Comparison of ENCODE assay signal across 8 cellular contexts in genomic region chr15:81002254-81003022, GRCh38. TPM values are rescaled to one million over a fixed set of nuclear protein-coding genes. Genes with fewer than 3 reads are reported as not detected.
DNase-seq lines count a peak whose midpoint lies in the region; ATAC-seq and TF ChIP-seq lines count a peak whose summit lies in the region.

No MANE protein-coding gene starts in this region.

- ATAC-seq in activated T-cell treated with anti-CD3 and anti-CD28 coated beads, Interleukin-2, amount 50 U/mL, for 4 hours, result no peak
- ATAC-seq in HG03378 (IDR thresholded peaks at IDR 0.05; ENCODE audit: unreplicated experiment) (no peak), GM21723 (IDR thresholded peaks at IDR 0.05; ENCODE audit: unreplicated experiment) (no peak)

- H3K36me3 Mint-ChIP-seq in activated T-cell treated with anti-CD3 and anti-CD28 coated beads, Interleukin-2, amount 50 U/mL, for 4 hours (ENCODE audit: insufficient read depth), result peaks cover 12% of the 10 kb centered on the region

- TF ChIP-seq POLR2A in testis (IDR thresholded peaks at IDR 0.05), result no peak

- H3K27me3 ChIP-seq in kidney epithelial cell (ENCODE audit: control insufficient read depth, insufficient read depth, low read length), result no peaks in the 10 kb centered on the region
- H3K27me3 ChIP-seq in testis, result no peaks in the 10 kb centered on the region

- H3K9me3 Mint-ChIP-seq in activated T-cell treated with anti-CD3 and anti-CD28 coated beads, Interleukin-2, amount 50 U/mL, for 4 hours, result peaks cover under 1% of the 10 kb centered on the region

- no peak for TF ChIP-seq CTCF in astrocyte of the cerebellum (IDR thresholded peaks at IDR 0.05; ENCODE audit: low read depth, low read length, missing control alignments)
- no peak for TF ChIP-seq CTCF in kidney epithelial cell (IDR thresholded peaks at IDR 0.05; ENCODE audit: insufficient read depth, low read length, poor library complexity, severe bottlenecking)
- TF ChIP-seq CTCF in testis (IDR thresholded peaks at IDR 0.05), result no peak

- peak overlapping the region; percentile 73 for H3K4me3 Mint-ChIP-seq in activated T-cell treated with anti-CD3 and anti-CD28 coated beads, Interleukin-2, amount 50 U/mL, for 4 hours

- no peaks in the 10 kb centered on the region for H3K4me1 ChIP-seq in testis

- peak overlapping the region in 1 of 2 donors; percentile 95 for H3K27ac ChIP-seq in testis

- H3K36me3 ChIP-seq in kidney epithelial cell (ENCODE audit: control insufficient read depth, insufficient read depth, low read length) (peaks cover 1% of the 10 kb centered on the region), testis (ENCODE audit: low read depth, missing control alignments) (no peaks in the 10 kb centered on the region)

- 60 to 61% methylated on average over 24 to 79 of the region's 91 CpGs for WGBS in testis, 2 donors

- intact Hi-C loops in testis (cut with DNase I; ENCODE audit: low total_unique reads), result no loop called here

- in situ Hi-C loops in astrocyte of the cerebellum (cut with HindIII; ENCODE audit: low sequenced_read_pairs), result no loop called here

- peaks cover 51% of the 10 kb centered on the region for H3K4me1 Mint-ChIP-seq in activated T-cell treated with anti-CD3 and anti-CD28 coated beads, Interleukin-2, amount 50 U/mL, for 4 hours (ENCODE audit: low read depth)

- H3K27me3 Mint-ChIP-seq in activated T-cell treated with anti-CD3 and anti-CD28 coated beads, Interleukin-2, amount 50 U/mL, for 4 hours (ENCODE audit: low read depth), result no peaks in the 10 kb centered on the region

- H3K9me3 ChIP-seq in testis, result no peaks in the 10 kb centered on the region

- H3K4me3 ChIP-seq in astrocyte of the cerebellum (ENCODE audit: low read depth, low read length) (peak overlapping the region; percentile 77), kidney epithelial cell (ENCODE audit: low read depth, low read length) (peak overlapping the region; percentile 94), testis (peak overlapping the region; percentile 92 to 96)

- no peak for DNase-seq in activated T-cell treated with anti-CD3 and anti-CD28 coated beads, Interleukin-2, amount 50 U/mL, for 4 hours
- no peak for DNase-seq in activated T-cell treated with anti-CD3 and anti-CD28 coated beads, Interleukin-2, amount 50 U/mL, for 48 hours
- DNase-seq in astrocyte of the cerebellum (ENCODE audit: low read depth) (no peak), kidney epithelial cell (ENCODE audit: low read depth) (no peak), testis (peak; percentile 35), HCEC 1CT (no peak)

RNA-seq across cellular contexts. Expression of gene TLNRD1, which starts 1.7 kb away (rescaled TPM):
- 10 to 100 TPM; 42.6 to 46.5 (median 45.0) TPM for total RNA-seq in activated T-cell treated with anti-CD3 and anti-CD28 coated beads, Interleukin-2, amount 50 U/mL, for 4 hours
- total RNA-seq in kidney epithelial cell (34.2 and 39.8 TPM in 2 replicates), testis (10 to 100 TPM; 11.5 to 14.9 TPM)
- polyA plus RNA-seq in testis (ENCODE audit: insufficient read depth, low read depth, low replicate concordance), result 2.6 TPM

RNA-seq across cellular contexts. Expression of gene MESD, which starts 12.8 kb away (rescaled TPM):
- 10 to 100 TPM; 22.2 to 24.0 (median 23.3) TPM for total RNA-seq in activated T-cell treated with anti-CD3 and anti-CD28 coated beads, Interleukin-2, amount 50 U/mL, for 4 hours
- 24.7 and 25.9 TPM in 2 replicates for total RNA-seq in kidney epithelial cell
- total RNA-seq in testis, result 10 to 100 TPM; 38.5 to 39.8 TPM
- polyA plus RNA-seq in testis (ENCODE audit: insufficient read depth, low read depth, low replicate concordance), result 26.0 TPM
